9 cellular contexts compared by ENCODE assay signal in the genomic region with DNA sequence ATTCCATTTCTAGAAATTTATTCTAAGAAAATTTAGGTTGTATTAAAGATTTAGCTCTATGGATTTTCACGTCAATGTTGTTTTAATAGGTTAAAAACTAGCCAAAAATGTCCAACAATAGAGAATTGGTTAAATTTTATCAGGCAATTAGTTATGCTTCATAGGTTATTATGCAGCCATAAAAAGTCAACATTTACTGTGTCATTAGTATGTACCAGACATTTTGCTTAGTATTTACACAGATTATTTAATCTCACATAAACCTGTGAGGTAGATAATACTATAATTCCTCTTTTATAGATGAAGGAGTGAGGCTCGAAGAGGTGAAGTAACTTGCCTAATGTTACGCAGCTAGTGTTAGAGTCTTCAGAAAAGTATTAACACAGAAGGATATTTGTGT. TPM values are rescaled to one million over a fixed set of nuclear protein-coding genes. Genes with fewer than 3 reads are reported as not detected.
DNase-seq lines count a peak whose midpoint lies in the region; ATAC-seq and TF ChIP-seq lines count a peak whose summit lies in the region.
"Had no signal": no experiment of that assay in that cellular context is flagged by ENCODE, and none has a peak within 500 bp of the region (broad histone marks: within the 10 kb centered on the region; RNA-seq: fewer than 3 reads in every experiment).

No MANE protein-coding gene starts in this region.

- H3K27me3 Mint-ChIP-seq in activated T-helper 17 cell treated with anti-CD3 and anti-CD28 coated beads, Interleukin-2, amount 50 U/mL, for 72 hours = no peaks in the 10 kb centered on the region
- H3K27me3 Mint-ChIP-seq in type B pancreatic cell = no peaks in the 10 kb centered on the region

- H3K4me1 ChIP-seq in cardiac muscle cell (ENCODE audit: low read depth) = peaks cover 17% of the 10 kb centered on the region

- H3K36me3 Mint-ChIP-seq in activated T-helper 17 cell treated with anti-CD3 and anti-CD28 coated beads, Interleukin-2, amount 50 U/mL, for 72 hours (ENCODE audit: low read depth) = peaks cover 35% of the 10 kb centered on the region
- H3K36me3 Mint-ChIP-seq in type B pancreatic cell = peaks cover 4% of the 10 kb centered on the region

- DNase-seq in cardiac muscle cell (ENCODE audit: low read depth in 1 of 2, low spot score in 1 of 2) (no peak), Right ventricle myocardium inferior (ENCODE audit: missing footprints) (no peak), kidney epithelial cell (ENCODE audit: low read depth) (no peak), type B pancreatic cell (ENCODE audit: extremely low spot score, unreplicated experiment) (no peak), HuH-7 (ENCODE audit: low spot score) (no peak), OCI-M2 (lab: John Stamatoyannopoulos, UW; ENCODE audit: unreplicated experiment) (no peak)
- DNase-seq: NCI-H446 treated with DMSO at 0.1 percent for 48 hours had no signal

- no peaks in the 10 kb centered on the region for H3K9me3 ChIP-seq in cardiac muscle cell (ENCODE audit: low read depth)

- no peak overlapping the region for H3K27ac Mint-ChIP-seq in activated T-helper 17 cell treated with anti-CD3 and anti-CD28 coated beads, Interleukin-2, amount 50 U/mL, for 72 hours
- H3K27ac Mint-ChIP-seq in type B pancreatic cell = peak overlapping the region; percentile 90

- peak overlapping the region; percentile 86 for H3K4me3 Mint-ChIP-seq in activated T-helper 17 cell treated with anti-CD3 and anti-CD28 coated beads, Interleukin-2, amount 50 U/mL, for 72 hours
- peak overlapping the region; percentile 98 for H3K4me3 Mint-ChIP-seq in type B pancreatic cell

- H3K27ac ChIP-seq in cardiac muscle cell = no peak overlapping the region

- no peak for TF ChIP-seq CTCF in cardiac muscle cell (IDR thresholded peaks at IDR 0.05; ENCODE audit: low read depth, low read length)
- TF ChIP-seq CTCF in kidney epithelial cell (IDR thresholded peaks at IDR 0.05; ENCODE audit: insufficient read depth, low read length, poor library complexity, severe bottlenecking) = no peak
- TF ChIP-seq CTCF in type B pancreatic cell (conservative IDR thresholded peaks at IDR 0.05) = no peak

- peak overlapping the region; percentile 82 for H3K4me3 ChIP-seq in cardiac muscle cell
- peak overlapping the region; percentile 80 for H3K4me3 ChIP-seq in kidney epithelial cell (ENCODE audit: low read depth, low read length)

- peaks cover 29% of the 10 kb centered on the region for H3K4me1 Mint-ChIP-seq in activated T-helper 17 cell treated with anti-CD3 and anti-CD28 coated beads, Interleukin-2, amount 50 U/mL, for 72 hours
- peaks cover 48% of the 10 kb centered on the region for H3K4me1 Mint-ChIP-seq in type B pancreatic cell (ENCODE audit: unreplicated experiment)

- intact Hi-C loops in Right ventricle myocardium inferior (cut with DNase I) = no loop called here

- peaks cover 3% of the 10 kb centered on the region for H3K36me3 ChIP-seq in cardiac muscle cell
- H3K36me3 ChIP-seq in kidney epithelial cell (ENCODE audit: control insufficient read depth, insufficient read depth, low read length) = no peaks in the 10 kb centered on the region

- no peaks in the 10 kb centered on the region for H3K27me3 ChIP-seq in cardiac muscle cell
- no peaks in the 10 kb centered on the region for H3K27me3 ChIP-seq in kidney epithelial cell (ENCODE audit: control insufficient read depth, insufficient read depth, low read length)

- no peaks in the 10 kb centered on the region for H3K9me3 Mint-ChIP-seq in activated T-helper 17 cell treated with anti-CD3 and anti-CD28 coated beads, Interleukin-2, amount 50 U/mL, for 72 hours
- no peaks in the 10 kb centered on the region for H3K9me3 Mint-ChIP-seq in type B pancreatic cell

- no peak for ATAC-seq in Right ventricle myocardium inferior
- ATAC-seq in activated T-helper 17 cell treated with anti-CD3 and anti-CD28 coated beads, Interleukin-2, amount 50 U/mL, for 72 hours (replicated peaks) = no peak
- no peak for ATAC-seq in HG03139 (IDR thresholded peaks at IDR 0.05; ENCODE audit: unreplicated experiment)

RNA-seq across cellular contexts. Expression of a gene that starts 1.9 kb away (rescaled TPM):
- total RNA-seq in cardiac muscle cell (25.5 and 52.1 TPM in 2 replicates), Right ventricle myocardium inferior (167 TPM), kidney epithelial cell (51.3 and 53.5 TPM in 2 replicates), type B pancreatic cell (ENCODE audit: low replicate concordance) (55.8 and 77.5 TPM in 2 replicates)
- polyA plus RNA-seq in cardiac muscle cell = 53.7 and 70.2 TPM in 2 replicates
- 10 to 100 TPM; 39.2 to 46.1 TPM for total RNA-seq in activated T-helper 17 cell treated with anti-CD3 and anti-CD28 coated beads, Interleukin-2, amount 50 U/mL, for 72 hours
